Comparison of ENCODE assay signal across 28 cellular contexts in genomic region chr11:116694815-116695590, GRCh38.
DNase-seq lines count a peak whose midpoint lies in the region; FAIRE-seq and TF ChIP-seq lines count a peak whose summit lies in the region.
"Had no signal": no experiment of that assay in that cellular context is flagged by ENCODE, and none has a peak within 500 bp of the region (broad histone marks: within the 10 kb centered on the region; RNA-seq: fewer than 3 reads in every experiment).

No MANE protein-coding gene starts in this region.

- TF ChIP-seq POLR2A in suprapubic skin (IDR thresholded peaks at IDR 0.05), result no peak

- H3K27ac ChIP-seq in keratinocyte (ENCODE audit: control insufficient read depth, insufficient read depth, low read length) (no peak overlapping the region), suprapubic skin (no peak overlapping the region), OCI-LY7 (ENCODE audit: low read depth, low read length, poor library complexity, severe bottlenecking) (no peak overlapping the region), SJCRH30 (no peak overlapping the region)
- H3K27ac ChIP-seq: adrenal gland, gastrocnemius medialis had no signal

- no peak for TF ChIP-seq EP300 in suprapubic skin (IDR thresholded peaks at IDR 0.05)

- H3K79me2 ChIP-seq in keratinocyte (ENCODE audit: control insufficient read depth, insufficient read depth, low read length), result no peaks in the 10 kb centered on the region
- H3K79me2 ChIP-seq in OCI-LY7 (ENCODE audit: insufficient read depth, low read depth, low read length), result no peaks in the 10 kb centered on the region

- H3K4me3 ChIP-seq in keratinocyte (ENCODE audit: control insufficient read depth in 2 of 3, extremely low read depth in 1 of 3, insufficient read depth in 2 of 3, low read depth in 1 of 3, low read length in 3 of 3) (no peak overlapping the region), suprapubic skin (no peak overlapping the region), OCI-LY7 (ENCODE audit: low read depth, low read length, poor library complexity, severe bottlenecking) (no peak overlapping the region), SJCRH30 (no peak overlapping the region)
- H3K4me3 ChIP-seq: adrenal gland, gastrocnemius medialis, lung, mucosa of descending colon had no signal

- peak; percentile 52 for DNase-seq in activated CD8-positive, alpha-beta memory T cell treated with anti-CD3 and anti-CD28 coated beads for 24 hours
- no peak for DNase-seq in activated CD8-positive, alpha-beta memory T cell treated with anti-CD3 and anti-CD28 coated beads, Interleukin-2, amount 50 U/mL, for 4 hours
- DNase-seq in activated CD8-positive, alpha-beta memory T cell treated with anti-CD3 and anti-CD28 coated beads, Interleukin-2, amount 50 U/mL, for 48 hours, result peak; percentile 35
- DNase-seq in keratinocyte (ENCODE audit: low read depth, low spot score) (peak; percentile 44), suprapubic skin (ENCODE audit: low spot score in 2 of 2) (peak; percentile 33 to 65), NCI-H2029 treated with DMSO at 0.1 percent for 48 hours (lab: John Stamatoyannopoulos, UW) (no peak), OCI-LY7 (ENCODE audit: low spot score) (no peak), SJCRH30 (no peak)
- DNase-seq: activated CD4-positive, alpha-beta T cell treated with anti-CD3 and anti-CD28 coated beads, Interleukin-2, amount 10 ng/mL, durations not matched to agents 24 days and 14 days; activated naive CD4-positive, alpha-beta T cell treated with anti-CD3 and anti-CD28 coated beads, Interleukin-2, amount 10 ng/mL, durations not matched to agents 7 days and 5 days; Calu3; CD4-positive, CD25-positive, alpha-beta regulatory T cell; cerebellar nuclear complex; DMS79; gastrocnemius medialis; kidney glomerular epithelial cell; mucosa of descending colon; NCI-H1048; NCI-H187 treated with DMSO at 0.1 percent for 48 hours; NCI-H2171 treated with DMSO at 0.1 percent for 48 hours; NCI-H510A treated with DMSO at 0.1 percent for 48 hours; OCI-M1; SIG-M5; stimulated activated naive B cell treated with anti-CD40 and anti-IgM and Interleukin-4, amounts not matched to agents 10 μg/mL and 1 μg/mL and 100 μg/mL, for 72 hours had no signal

- no peak overlapping the region for H3K4me2 ChIP-seq in keratinocyte (ENCODE audit: control insufficient read depth, extremely low read depth, insufficient read depth, low read depth, low read length)
- no peak overlapping the region for H3K4me2 ChIP-seq in OCI-LY7 (ENCODE audit: low read length)

- POLR2A ChIA-PET in OCI-LY7 (lab: Charles Lee), result interaction anchor here (0.6 kb wide), 1 partner anchor 1173 kb away, joined by 3 read pairs; no protein-coding TSS in a partner anchor

- BruUV-seq in OCI-LY7 (replicated peaks; lab: Mats Ljungman, UMichigan), result no TSS peak

- no peak for TF ChIP-seq CTCF in keratinocyte (optimal IDR thresholded peaks at IDR 0.05 in 1 of 3, IDR thresholded peaks at IDR 0.05 in 1 of 3, conservative IDR thresholded peaks at IDR 0.05 in 1 of 3; ENCODE audit: extremely low read depth in 1 of 3, insufficient read depth in 2 of 3, low read length in 3 of 3)
- TF ChIP-seq CTCF in suprapubic skin (IDR thresholded peaks at IDR 0.05), result no peak
- TF ChIP-seq CTCF in OCI-LY7 (conservative IDR thresholded peaks at IDR 0.05; ENCODE audit: low read length), result no peak

- H3K9me3 ChIP-seq in keratinocyte (ENCODE audit: control insufficient read depth, low read depth, low read length) (no peaks in the 10 kb centered on the region), suprapubic skin (no peaks in the 10 kb centered on the region), OCI-LY7 (ENCODE audit: low read length) (no peaks in the 10 kb centered on the region), SJCRH30 (replicated peaks) (no peaks in the 10 kb centered on the region)
- H3K9me3 ChIP-seq: adrenal gland, gastrocnemius medialis, mucosa of descending colon had no signal

- CTCF ChIA-PET in OCI-LY7 (lab: Charles Lee; ENCODE audit: unreplicated experiment), result no interaction called here

- FAIRE-seq in keratinocyte (lab: Jason Lieb, UNC), result peak; percentile 76
- FAIRE-seq: endometrium, G401.6 had no signal

- intact Hi-C loops in OCI-LY7 (cut with micrococcal nuclease; ENCODE audit: unreplicated experiment), result loop anchor here (5.0 kb wide), 1 partner anchor 243 kb away; no protein-coding TSS in a partner anchor

- H4K20me1 ChIP-seq in keratinocyte (ENCODE audit: control insufficient read depth, extremely low read depth, insufficient read depth, low read length) (no peaks in the 10 kb centered on the region), OCI-LY7 (ENCODE audit: insufficient read depth, low read length) (no peaks in the 10 kb centered on the region)

- H2AFZ ChIP-seq in keratinocyte (ENCODE audit: control insufficient read depth, low read length), result no peak overlapping the region
- H2AFZ ChIP-seq in OCI-LY7 (ENCODE audit: low read length), result no peak overlapping the region

- H3K9me2 ChIP-seq in OCI-LY7 (ENCODE audit: insufficient read depth, low read length), result no peaks in the 10 kb centered on the region

- H3K9ac ChIP-seq in keratinocyte (ENCODE audit: control insufficient read depth, extremely low read depth, insufficient read depth, low read length), result no peak overlapping the region

- H3K27me3 ChIP-seq in keratinocyte (ENCODE audit: control insufficient read depth, extremely low read depth, insufficient read depth, low read length), result no peaks in the 10 kb centered on the region
- H3K27me3 ChIP-seq in suprapubic skin, result peaks cover 6% of the 10 kb centered on the region
- H3K27me3 ChIP-seq in SJCRH30, result no peaks in the 10 kb centered on the region
- H3K27me3 ChIP-seq: adrenal gland, gastrocnemius medialis had no signal

- H3K4me1 ChIP-seq in keratinocyte (ENCODE audit: control insufficient read depth, extremely low read depth, insufficient read depth, low read length) (peaks cover 42% of the 10 kb centered on the region), suprapubic skin (peaks cover 32% of the 10 kb centered on the region), OCI-LY7 (ENCODE audit: insufficient read depth, low read length, poor library complexity, severe bottlenecking) (no peaks in the 10 kb centered on the region), SJCRH30 (no peaks in the 10 kb centered on the region)
- H3K4me1 ChIP-seq: adrenal gland, gastrocnemius medialis had no signal

- WGBS in suprapubic skin, result 80% methylated on average over 14 of the region's 14 CpGs

- dilution Hi-C loops in keratinocyte (cut with MboI; ENCODE audit: extremely low pct_ligation_motif_present, low sequenced_read_pairs), result no loop called here

- H3K36me3 ChIP-seq in keratinocyte (ENCODE audit: control insufficient read depth in 2 of 2, extremely low read depth in 1 of 2, insufficient read depth in 2 of 2, low read length in 2 of 2) (no peaks in the 10 kb centered on the region), suprapubic skin (no peaks in the 10 kb centered on the region), OCI-LY7 (ENCODE audit: insufficient read depth, low read length) (no peaks in the 10 kb centered on the region), SJCRH30 (no peaks in the 10 kb centered on the region)
- H3K36me3 ChIP-seq: adrenal gland, gastrocnemius medialis had no signal

- H3K9me1 ChIP-seq in keratinocyte (ENCODE audit: control insufficient read depth, extremely low read depth, insufficient read depth, low read length), result peaks cover 2% of the 10 kb centered on the region

Comparison
In these comparisons a context has a peak if more than half of its experiments do, and no peak if none do; other contexts are left out.
1. DNase-seq: peak in activated CD8-positive, alpha-beta memory T cell treated with anti-CD3 and anti-CD28 coated beads for 24 hours (single experiment), activated CD8-positive, alpha-beta memory T cell treated with anti-CD3 and anti-CD28 coated beads, Interleukin-2, amount 50 U/mL, for 48 hours (single experiment), keratinocyte (single experiment) and suprapubic skin (2 of 2); none in activated CD8-positive, alpha-beta memory T cell treated with anti-CD3 and anti-CD28 coated beads, Interleukin-2, amount 50 U/mL, for 4 hours (single experiment), NCI-H2029 treated with DMSO at 0.1 percent for 48 hours (single experiment), OCI-LY7 (single experiment) and SJCRH30 (0 of 2).